Comparison of ENCODE assay signal across 18 cellular contexts in genomic region chr7:149409889-149410288, GRCh38.
DNase-seq lines count a peak whose midpoint lies in the region; ATAC-seq, FAIRE-seq and TF ChIP-seq lines count a peak whose summit lies in the region.
"Had no signal": no experiment of that assay in that cellular context is flagged by ENCODE, and none has a peak within 500 bp of the region (broad histone marks: within the 10 kb centered on the region; RNA-seq: fewer than 3 reads in every experiment).

No MANE protein-coding gene starts in this region.

- TF ChIP-seq POLR2A in H54 (IDR thresholded peaks at IDR 0.05; ENCODE audit: low read depth, low read length) = no peak

- H2AFZ ChIP-seq in OCI-LY3 (ENCODE audit: low read depth, low read length) = 0 out of 2 replicates have a peak overlapping the region, but pooled peaks have one; percentile 8

- peak overlapping the region; percentile 8; the same call in 1 of the 2 replicates for H3K4me3 ChIP-seq in OCI-LY3 (ENCODE audit: low read length)
- H3K4me3 ChIP-seq: SJSA1, smooth muscle cell, suprapubic skin had no signal

- peak overlapping the region; percentile 53 for H3K4me2 ChIP-seq in OCI-LY3 (ENCODE audit: low read length)
- H3K4me2 ChIP-seq: smooth muscle cell had no signal

- no peaks in the 10 kb centered on the region for H3K27me3 ChIP-seq in OCI-LY3 (ENCODE audit: low read depth, low read length)
- H3K27me3 ChIP-seq: suprapubic skin had no signal

- ATAC-seq in GM21423 (IDR thresholded peaks at IDR 0.05; ENCODE audit: unreplicated experiment) (peak; percentile 65), HG03066 (IDR thresholded peaks at IDR 0.05; ENCODE audit: low read depth, unreplicated experiment) (peak; percentile 60), HG02763 (IDR thresholded peaks at IDR 0.05; ENCODE audit: unreplicated experiment) (no peak)
- ATAC-seq: activated T-cell treated with anti-CD3 and anti-CD28 coated beads, Interleukin-2, amount 50 U/mL, for 4 hours had no signal

- no peaks in the 10 kb centered on the region for H3K36me3 ChIP-seq in OCI-LY3 (replicated peaks; ENCODE audit: low read depth, low read length)
- H3K36me3 ChIP-seq: SJSA1, suprapubic skin had no signal

- no peaks in the 10 kb centered on the region for H3K79me2 ChIP-seq in OCI-LY3 (ENCODE audit: low read length)

- TF ChIP-seq CTCF in OCI-LY3 (IDR thresholded peaks at IDR 0.05; ENCODE audit: low read depth, low read length) (no peak), GM10266 (IDR thresholded peaks at IDR 0.05; ENCODE audit: control insufficient read depth, insufficient read depth, low read depth, missing control alignments) (no peak)

- H3K27ac ChIP-seq in OCI-LY3 (ENCODE audit: low read length) (no peak overlapping the region), substantia nigra (ENCODE audit: low read depth, low read length, poor library complexity, severe bottlenecking) (no peak overlapping the region)
- H3K27ac ChIP-seq: SJSA1, suprapubic skin had no signal

- peaks cover 10% of the 10 kb centered on the region for H3K4me1 ChIP-seq in OCI-LY3 (ENCODE audit: low read length)
- H3K4me1 ChIP-seq: SJSA1 had no signal

- no peaks in the 10 kb centered on the region for H4K20me1 ChIP-seq in OCI-LY3 (ENCODE audit: insufficient read depth, low read length)

- no peaks in the 10 kb centered on the region for H3K9me3 ChIP-seq in OCI-LY3 (ENCODE audit: insufficient read depth, low read length)
- H3K9me3 ChIP-seq: SJSA1, suprapubic skin had no signal

- DNase-seq in GM18507 (ENCODE audit: extremely low spot score, insufficient read length, low read depth) = no peak
- no peak for DNase-seq in H54 (ENCODE audit: insufficient read length, low spot score)
- DNase-seq in GM10266 (ENCODE audit: extremely low spot score) = no peak
- DNase-seq in substantia nigra (lab: John Stamatoyannopoulos, UW) = no peak
- DNase-seq: activated T-cell treated with anti-CD3 and anti-CD28 coated beads, Interleukin-2, amount 50 U/mL, for 4 hours; AML-193; anterior cingulate cortex; DMS79 treated with DMSO at 0.1 percent for 48 hours; mammary epithelial cell; NCI-H1092; NCI-H526 had no signal

- FAIRE-seq in GM18507 (lab: Jason Lieb, UNC) (peak; percentile 66), H54 (lab: Jason Lieb, UNC) (no peak)

- no peak overlapping the region; the same call in 1 of the 2 replicates for H3K9ac ChIP-seq in OCI-LY3 (ENCODE audit: low read length)
